Comparison of ENCODE assay signal across 36 cellular contexts in the genomic region with DNA sequence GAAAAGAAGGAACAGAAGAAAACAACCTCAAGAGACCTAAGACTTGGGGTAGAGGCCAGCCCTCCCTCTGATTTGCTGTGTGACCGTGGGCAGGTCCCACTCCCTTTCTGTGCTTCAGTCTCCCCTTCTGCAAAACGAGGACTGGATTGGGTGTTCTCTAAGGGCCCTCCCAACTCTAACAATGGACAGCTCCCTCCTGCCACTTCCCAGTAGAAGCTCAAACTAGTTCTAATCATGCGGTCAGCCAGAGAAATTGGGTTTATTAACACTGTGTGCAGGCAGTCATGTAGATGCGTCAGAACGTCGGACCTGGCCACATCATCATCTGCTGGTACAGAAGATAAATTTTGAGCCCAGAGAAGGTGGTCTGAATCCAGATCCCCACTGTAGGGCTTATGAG. TPM values are rescaled to one million over a fixed set of nuclear protein-coding genes. Genes with fewer than 3 reads are reported as not detected.
"Had no signal": no experiment of that assay in that cellular context is flagged by ENCODE, and none has a peak within 500 bp of the region (broad histone marks: within the 10 kb centered on the region; RNA-seq: fewer than 3 reads in every experiment).

No MANE protein-coding gene starts in this region.

- H3K36me3 Mint-ChIP-seq: activated naive CD8-positive, alpha-beta T cell treated with anti-CD3 and anti-CD28 coated beads, Interleukin-2, amount 10 ng/mL, durations not matched to agents 7 days and 5 days had no signal

- H3K36me3 ChIP-seq: ascending aorta, brain microvascular endothelial cell, gastroesophageal sphincter, pancreas, prostate gland, transverse colon had no signal

- H3K4me1 Mint-ChIP-seq: activated CD4-positive, alpha-beta T cell treated with anti-CD3 and anti-CD28 coated beads, Interleukin-2, amount 10 ng/mL, durations not matched to agents 7 days and 5 days; activated naive CD8-positive, alpha-beta T cell treated with anti-CD3 and anti-CD28 coated beads, Interleukin-2, amount 10 ng/mL, durations not matched to agents 7 days and 5 days had no signal

- ATAC-seq: activated T-cell treated with anti-CD3 and anti-CD28 coated beads, Interleukin-2, amount 50 U/mL, for 72 hours; effector memory CD8-positive, alpha-beta T cell; gastroesophageal sphincter; left cardiac atrium; left ventricle myocardium superior; mucosa of descending colon; natural killer cell treated with Interleukin-12 subunit alpha and Interleukin-12 subunit beta and Interleukin-15 and Interleukin-18, amount 100 ng/mL, for 72 hours; pancreas; sciatic nerve; stimulated activated naive CD8-positive, alpha-beta T cell treated with anti-CD3 and anti-CD28 coated beads, Interleukin-15, Interleukin-2, amounts not matched to agents 100 U/mL and 50 U/mL, for 24 hours; WTC11 had no signal

- H3K27me3 ChIP-seq: ascending aorta, pancreas, testis had no signal

- H3K4me2 ChIP-seq: smooth muscle cell had no signal

- H3K4me3 Mint-ChIP-seq: activated CD4-positive, alpha-beta T cell treated with anti-CD3 and anti-CD28 coated beads, Interleukin-2, amount 10 ng/mL, durations not matched to agents 7 days and 5 days; activated naive CD8-positive, alpha-beta T cell treated with anti-CD3 and anti-CD28 coated beads, Interleukin-2, amount 10 ng/mL, durations not matched to agents 7 days and 5 days; activated T-cell treated with anti-CD3 and anti-CD28 coated beads, Interleukin-2, amount 50 U/mL, for 72 hours; effector memory CD8-positive, alpha-beta T cell; natural killer cell treated with Interleukin-12 subunit alpha and Interleukin-12 subunit beta and Interleukin-15 and Interleukin-18, amount 100 ng/mL, for 72 hours; WTC11 had no signal

- H3K4me1 ChIP-seq: ascending aorta, gastroesophageal sphincter, pancreas, prostate gland, transverse colon had no signal

- H3K27ac Mint-ChIP-seq: activated CD4-positive, alpha-beta T cell treated with anti-CD3 and anti-CD28 coated beads, Interleukin-2, amount 10 ng/mL, durations not matched to agents 7 days and 5 days; activated naive CD8-positive, alpha-beta T cell treated with anti-CD3 and anti-CD28 coated beads, Interleukin-2, amount 10 ng/mL, durations not matched to agents 7 days and 5 days; activated T-cell treated with anti-CD3 and anti-CD28 coated beads, Interleukin-2, amount 50 U/mL, for 72 hours; effector memory CD8-positive, alpha-beta T cell; natural killer cell treated with Interleukin-12 subunit alpha and Interleukin-12 subunit beta and Interleukin-15 and Interleukin-18, amount 100 ng/mL, for 72 hours; WTC11 had no signal

- DNase-seq: activated CD4-positive, alpha-beta T cell treated with anti-CD3 and anti-CD28 coated beads for 1 hour; activated CD4-positive, alpha-beta T cell treated with anti-CD3 and anti-CD28 coated beads, Interleukin-2, amount 10 ng/mL, durations not matched to agents 7 days and 5 days; activated effector memory CD4-positive, alpha-beta T cell treated with Interleukin-2 at 50 U/mL for 16 hours; activated naive CD4-positive, alpha-beta T cell treated with Interleukin-2 at 50 U/mL for 16 hours; activated naive CD8-positive, alpha-beta T cell treated with anti-CD3 and anti-CD28 coated beads, Interleukin-2, amount 10 ng/mL, durations not matched to agents 7 days and 5 days; activated T-cell treated with anti-CD3 and anti-CD28 coated beads for 4 hours; activated T-cell treated with anti-CD3 and anti-CD28 coated beads, Interleukin-2, amount 50 U/mL, for 72 hours; brain microvascular endothelial cell; caudate nucleus; cortex of kidney; effector memory CD8-positive, alpha-beta T cell; erythroblast; hippocampal formation; left cardiac atrium; left ventricle myocardium superior; mucosa of descending colon; pancreas; retina; stimulated activated CD4-positive, alpha-beta T cell treated with anti-CD3 and anti-CD28 coated beads, Interleukin-15, amount 100 ng/mL, for 24 hours; stimulated activated naive CD8-positive, alpha-beta T cell treated with anti-CD3 and anti-CD28 coated beads, Interleukin-15, Interleukin-2, amounts not matched to agents 100 U/mL and 50 U/mL, for 24 hours; T-helper 2 cell; testis; transverse colon had no signal

- H3K9me3 ChIP-seq: pancreas, prostate gland, testis had no signal

- H3K27ac ChIP-seq: ascending aorta, brain microvascular endothelial cell, gastroesophageal sphincter, pancreas, prostate gland, testis, transverse colon had no signal

- H3K4me3 ChIP-seq: ascending aorta, gastroesophageal sphincter, mucosa of descending colon, pancreas, prostate gland, smooth muscle cell, testis, transverse colon had no signal

RNA-seq across cellular contexts. Expression of a gene that starts 1.6 kb away (rescaled TPM):
- total RNA-seq: ascending aorta, chondrocyte, fibroblast of villous mesenchyme, lung microvascular endothelial cell, myocyte, prostate gland, smooth muscle cell, transverse colon, urinary bladder had no signal
- polyA plus RNA-seq: smooth muscle cell had no signal

RNA-seq across cellular contexts. Expression of a gene that starts 57.5 kb away (rescaled TPM):
- total RNA-seq: activated CD4-positive, alpha-beta T cell treated with anti-CD3 and anti-CD28 coated beads, Interleukin-2, amount 10 ng/mL, durations not matched to agents 7 days and 5 days; activated naive CD8-positive, alpha-beta T cell treated with anti-CD3 and anti-CD28 coated beads, Interleukin-2, amount 10 ng/mL, durations not matched to agents 7 days and 5 days; activated T-cell treated with anti-CD3 and anti-CD28 coated beads, Interleukin-2, amount 50 U/mL, for 72 hours; ascending aorta; chondrocyte; fibroblast of villous mesenchyme; left cardiac atrium; left ventricle myocardium superior; mesenteric fat pad; myocyte; natural killer cell treated with Interleukin-12 subunit alpha and Interleukin-12 subunit beta and Interleukin-15 and Interleukin-18, amount 100 ng/mL, for 72 hours; pancreas; sciatic nerve; smooth muscle cell; transverse colon had no signal
- polyA plus RNA-seq: pancreas, smooth muscle cell had no signal
